In the genomic region with DNA sequence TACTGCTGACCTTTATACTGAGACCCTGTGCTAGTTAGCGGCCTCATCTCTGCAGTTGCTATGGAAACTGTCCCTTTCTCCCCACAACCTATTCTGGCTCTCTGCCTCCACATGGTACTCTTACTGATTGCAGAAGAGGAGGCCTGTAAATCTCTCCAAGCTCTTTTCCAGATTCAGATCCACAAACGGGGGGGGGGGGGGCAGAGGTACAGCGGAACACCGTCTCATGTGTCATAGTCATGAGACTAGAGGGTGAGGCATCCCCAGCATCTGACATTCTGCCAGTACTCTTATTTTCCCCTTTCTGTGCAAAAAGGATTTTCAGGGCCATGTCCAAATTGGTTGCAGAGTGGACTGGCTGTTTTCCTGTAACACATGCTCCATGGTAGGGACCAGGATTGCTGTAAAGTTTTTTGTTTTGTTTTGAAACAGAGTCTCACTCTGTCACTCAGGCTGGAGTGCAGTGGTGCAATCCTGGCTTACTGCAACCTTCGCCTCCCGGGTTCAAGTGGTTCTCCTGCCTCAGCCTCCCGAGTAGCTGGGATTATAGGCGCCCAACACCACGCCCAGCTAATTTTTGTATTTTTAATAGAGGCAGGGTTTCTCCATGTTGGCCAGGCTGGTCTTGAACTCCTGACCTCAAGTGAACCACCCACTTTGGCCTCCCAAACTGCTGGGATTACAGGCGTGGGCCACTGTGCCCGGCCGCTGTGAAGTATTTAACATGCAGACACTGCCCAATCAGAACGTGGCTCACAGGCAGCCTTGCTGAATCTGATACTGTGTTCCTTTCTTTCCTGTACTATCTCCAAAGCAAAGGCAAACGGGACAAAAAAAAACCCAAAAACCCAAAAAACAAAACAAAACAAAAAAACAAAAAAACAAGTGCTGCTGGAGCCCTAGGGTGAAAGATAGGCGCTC, we compare ENCODE assay signal across 8 cellular contexts. TPM values are rescaled to one million over a fixed set of nuclear protein-coding genes. Genes with fewer than 3 reads are reported as not detected.
A peak's percentile ranks its signal among the peaks of the same experiment; 100 is the strongest.
DNase-seq lines count a peak whose midpoint lies in the region; ATAC-seq, FAIRE-seq and TF ChIP-seq lines count a peak whose summit lies in the region.

No MANE protein-coding gene starts in this region.

- H3K4me1 ChIP-seq in mucosa of descending colon (ENCODE audit: low read depth), result peaks cover 10% of the 10 kb centered on the region

- H3K4me3 ChIP-seq in mucosa of descending colon, result no peak overlapping the region

- H3K9me3 ChIP-seq in mucosa of descending colon, result no peaks in the 10 kb centered on the region

- peaks cover 30% of the 10 kb centered on the region for H3K4me1 Mint-ChIP-seq in activated CD4-positive, alpha-beta T cell treated with anti-CD3 and anti-CD28 coated beads for 36 hours

- no peak for ATAC-seq in activated CD4-positive, alpha-beta T cell treated with anti-CD3 and anti-CD28 coated beads for 36 hours
- ATAC-seq in left ventricle myocardium superior (no peak), mucosa of descending colon (no peak), GM21576 (IDR thresholded peaks at IDR 0.05; ENCODE audit: unreplicated experiment) (no peak)

- peak overlapping the region; percentile 91 for H3K4me3 Mint-ChIP-seq in activated CD4-positive, alpha-beta T cell treated with anti-CD3 and anti-CD28 coated beads for 36 hours

- CTCF ChIA-PET in activated CD4-positive, alpha-beta T cell treated with anti-CD3 and anti-CD28 coated beads for 36 hours (lab: Charles Lee), result no interaction called here

- peak overlapping the region; percentile 83 for H3K27ac ChIP-seq in VCaP
- H3K27ac ChIP-seq in substantia nigra (ENCODE audit: low read depth, low read length, poor library complexity, severe bottlenecking), result peak overlapping the region; percentile 97

- no peaks in the 10 kb centered on the region for H3K36me3 Mint-ChIP-seq in activated CD4-positive, alpha-beta T cell treated with anti-CD3 and anti-CD28 coated beads for 36 hours (ENCODE audit: low read depth)

- no peaks in the 10 kb centered on the region for H3K27me3 Mint-ChIP-seq in activated CD4-positive, alpha-beta T cell treated with anti-CD3 and anti-CD28 coated beads for 36 hours

- intact Hi-C loops in activated CD4-positive, alpha-beta T cell treated with anti-CD3 and anti-CD28 coated beads for 36 hours (cut with DNase I, micrococcal nuclease), result no loop called here
- intact Hi-C loops in left ventricle myocardium superior (cut with micrococcal nuclease), result no loop called here
- intact Hi-C loops in mucosa of descending colon (cut with DNase I, micrococcal nuclease), result no loop called here

- H3K36me3 ChIP-seq in mucosa of descending colon (ENCODE audit: low read depth), result no peaks in the 10 kb centered on the region

- POLR2A ChIA-PET in activated CD4-positive, alpha-beta T cell treated with anti-CD3 and anti-CD28 coated beads for 36 hours (lab: Charles Lee), result interaction anchor here (0.5 kb wide), 1 partner anchor 27 kb away, joined by 7 read pairs; no protein-coding TSS in a partner anchor

- DNase-seq in activated CD4-positive, alpha-beta T cell treated with anti-CD3 and anti-CD28 coated beads for 36 hours, result no peak
- DNase-seq in activated CD4-positive, alpha-beta T cell treated with anti-CD3 and anti-CD28 coated beads for 1 hour, result no peak
- DNase-seq in left ventricle myocardium superior (peak; percentile 52), substantia nigra (lab: John Stamatoyannopoulos, UW) (peak in 6 of 49 donors; percentile 19 to 46 (median 30)), mucosa of descending colon (no peak), urothelium cell line (ENCODE audit: low spot score) (no peak)

- peak overlapping the region; percentile 90 for H3K27ac Mint-ChIP-seq in activated CD4-positive, alpha-beta T cell treated with anti-CD3 and anti-CD28 coated beads for 36 hours

- no peak for FAIRE-seq in urothelium cell line (lab: Jason Lieb, UNC)

- TF ChIP-seq CTCF in VCaP (conservative IDR thresholded peaks at IDR 0.05) (no peak), mucosa of descending colon (IDR thresholded peaks at IDR 0.05) (no peak)

- H3K9me3 Mint-ChIP-seq in activated CD4-positive, alpha-beta T cell treated with anti-CD3 and anti-CD28 coated beads for 36 hours (ENCODE audit: low read depth), result no peaks in the 10 kb centered on the region

RNA-seq across cellular contexts. Expression of gene MAP1A, which starts 8.1 kb away (rescaled TPM):
- 1 to 10 TPM; 1.3 TPM for total RNA-seq in activated CD4-positive, alpha-beta T cell treated with anti-CD3 and anti-CD28 coated beads for 36 hours
- total RNA-seq in left ventricle myocardium superior (13.0 TPM), mucosa of descending colon (10 to 100 TPM in 1 of 3 donors, 1 to 10 TPM in 2; 1.9 to 59.4 (median 7.9) TPM)

RNA-seq across cellular contexts. Expression of gene TP53BP1, which starts 16.3 kb away (rescaled TPM):
- total RNA-seq in activated CD4-positive, alpha-beta T cell treated with anti-CD3 and anti-CD28 coated beads for 36 hours, result 10 to 100 TPM; 22.4 to 23.9 TPM
- total RNA-seq in left ventricle myocardium superior, result 25.3 TPM
- total RNA-seq in mucosa of descending colon, result 10 to 100 TPM; 31.8 to 46.5 (median 41.6) TPM
